1 cellular context compared by ENCODE assay signal in the genomic region with DNA sequence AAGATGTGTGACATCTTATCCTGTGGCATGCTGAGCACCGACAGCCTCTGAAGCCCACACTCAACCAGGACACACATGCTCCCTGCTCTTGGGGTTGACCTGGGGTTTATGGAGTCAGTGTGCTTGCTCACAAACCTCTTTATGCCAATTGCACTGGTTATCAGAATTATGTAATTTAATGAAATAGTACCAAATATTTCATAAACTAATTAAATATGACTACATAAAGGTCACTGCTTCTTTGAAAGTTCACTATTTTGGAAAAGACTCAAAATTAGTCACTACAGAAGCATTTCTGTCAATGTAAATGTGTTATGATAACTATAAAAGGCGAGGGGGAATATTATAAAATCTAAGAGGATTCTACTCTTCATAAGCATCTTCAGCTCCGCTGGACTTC.
TF ChIP-seq lines count a peak whose summit lies in the region.

No MANE protein-coding gene starts in this region.

TF ChIP-seq in IMR-90, 13 proteins besides CTCF, POLR2A, EP300 and RAD21:
- TF ChIP-seq SMC3 (IDR thresholded peaks at IDR 0.05; ENCODE audit: low read depth, low read length) (no peak), RCOR1 (IDR thresholded peaks at IDR 0.05; ENCODE audit: insufficient replicate concordance, low read length) (no peak), MXI1 (IDR thresholded peaks at IDR 0.05; ENCODE audit: borderline replicate concordance, low read depth, low read length) (no peak), MAFK (IDR thresholded peaks at IDR 0.05; ENCODE audit: low read depth, low read length) (no peak), MAZ (IDR thresholded peaks at IDR 0.05; ENCODE audit: borderline replicate concordance, low read depth, low read length) (no peak), CEBPB (IDR thresholded peaks at IDR 0.05; ENCODE audit: low read depth, low read length) (no peak), NFE2L2 (IDR thresholded peaks at IDR 0.05; ENCODE audit: low read depth, low read length) (no peak), CHD1 (IDR thresholded peaks at IDR 0.05; ENCODE audit: low read depth, low read length) (no peak), FOS (IDR thresholded peaks at IDR 0.05; ENCODE audit: low read depth, low read length) (no peak)
- TF ChIP-seq, protein P1, sequence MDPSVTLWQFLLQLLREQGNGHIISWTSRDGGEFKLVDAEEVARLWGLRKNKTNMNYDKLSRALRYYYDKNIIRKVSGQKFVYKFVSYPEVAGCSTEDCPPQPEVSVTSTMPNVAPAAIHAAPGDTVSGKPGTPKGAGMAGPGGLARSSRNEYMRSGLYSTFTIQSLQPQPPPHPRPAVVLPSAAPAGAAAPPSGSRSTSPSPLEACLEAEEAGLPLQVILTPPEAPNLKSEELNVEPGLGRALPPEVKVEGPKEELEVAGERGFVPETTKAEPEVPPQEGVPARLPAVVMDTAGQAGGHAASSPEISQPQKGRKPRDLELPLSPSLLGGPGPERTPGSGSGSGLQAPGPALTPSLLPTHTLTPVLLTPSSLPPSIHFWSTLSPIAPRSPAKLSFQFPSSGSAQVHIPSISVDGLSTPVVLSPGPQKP (IDR thresholded peaks at IDR 0.05; ENCODE audit: borderline replicate concordance, low read depth, low read length): no peak
